17 cellular contexts compared by ENCODE assay signal in the genomic region with DNA sequence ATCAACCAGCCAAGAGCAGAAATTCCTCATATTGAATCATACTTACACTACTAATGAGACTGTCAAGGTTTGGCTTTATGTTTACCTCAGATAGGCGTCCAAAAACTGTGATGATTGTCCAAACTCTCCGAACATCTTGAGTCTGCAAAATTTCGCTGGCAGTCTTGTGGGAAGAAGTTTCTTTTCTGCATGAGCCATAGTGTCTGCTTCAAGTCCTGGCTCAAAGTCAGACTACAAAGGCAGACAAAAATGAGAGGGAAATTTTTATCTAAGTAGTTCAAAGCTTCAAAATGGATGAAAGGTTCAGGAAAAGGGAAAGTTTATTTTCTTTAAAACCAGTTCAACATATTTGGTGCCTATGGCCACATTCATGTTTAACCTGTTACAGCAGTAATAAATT.
"Had no signal": no experiment of that assay in that cellular context is flagged by ENCODE, and none has a peak within 500 bp of the region (broad histone marks: within the 10 kb centered on the region; RNA-seq: fewer than 3 reads in every experiment).

No MANE protein-coding gene starts in this region.

- H3K4me1 ChIP-seq: ascending aorta, colonic mucosa, lower lobe of right lung, sigmoid colon, upper lobe of left lung had no signal

- H3K27ac ChIP-seq: ascending aorta, colonic mucosa, lower lobe of right lung, sigmoid colon, upper lobe of left lung, WERI-Rb-1 had no signal

- H3K36me3 Mint-ChIP-seq: natural killer cell, T-cell had no signal

- H3K4me3 Mint-ChIP-seq: activated CD8-positive, alpha-beta T cell treated with anti-CD3 and anti-CD28 coated beads, Interleukin-2, amount 10 ng/mL, durations not matched to agents 7 days and 5 days; natural killer cell; T-cell had no signal

- H3K36me3 ChIP-seq: ascending aorta, colonic mucosa, lower lobe of right lung, sigmoid colon, upper lobe of left lung, WERI-Rb-1 had no signal

- H3K4me1 Mint-ChIP-seq: natural killer cell, T-cell had no signal

- H3K9me3 Mint-ChIP-seq: natural killer cell, T-cell had no signal

- DNase-seq: activated CD4-positive, alpha-beta T cell treated with anti-CD3 and anti-CD28 coated beads for 4 hours; activated CD8-positive, alpha-beta memory T cell treated with anti-CD3 and anti-CD28 coated beads, Interleukin-2, amount 50 U/mL, for 48 hours; activated CD8-positive, alpha-beta T cell treated with anti-CD3 and anti-CD28 coated beads, Interleukin-2, amount 10 ng/mL, durations not matched to agents 7 days and 5 days; colonic mucosa; hypothalamus; lower lobe of right lung; mucosa of descending colon; natural killer cell; sigmoid colon; stimulated activated CD4-positive, alpha-beta T cell treated with anti-CD3 and anti-CD28 coated beads, Interleukin-12 subunit alpha, Interleukin-12 subunit beta, amount 100 ng/mL, for 4 hours; stimulated activated CD4-positive, alpha-beta T cell treated with anti-CD3 and anti-CD28 coated beads, Interleukin-2, amount 100 ng/mL, for 48 hours; stimulated activated naive CD4-positive, alpha-beta T cell treated with Interleukin-2 at 50 U/mL for 16 hours; T-cell; T1000; WERI-Rb-1 had no signal

- H3K27me3 ChIP-seq: ascending aorta, colonic mucosa, sigmoid colon, upper lobe of left lung had no signal

- H3K27ac Mint-ChIP-seq: activated CD8-positive, alpha-beta T cell treated with anti-CD3 and anti-CD28 coated beads, Interleukin-2, amount 10 ng/mL, durations not matched to agents 7 days and 5 days; natural killer cell; T-cell had no signal

- H3K4me3 ChIP-seq: ascending aorta, colonic mucosa, lower lobe of right lung, mucosa of descending colon, sigmoid colon, upper lobe of left lung had no signal

- H3K9me3 ChIP-seq: ascending aorta, colonic mucosa, lower lobe of right lung, mucosa of descending colon, sigmoid colon, upper lobe of left lung had no signal
